ENCODE assay signal across 24 cellular contexts in the genomic region with DNA sequence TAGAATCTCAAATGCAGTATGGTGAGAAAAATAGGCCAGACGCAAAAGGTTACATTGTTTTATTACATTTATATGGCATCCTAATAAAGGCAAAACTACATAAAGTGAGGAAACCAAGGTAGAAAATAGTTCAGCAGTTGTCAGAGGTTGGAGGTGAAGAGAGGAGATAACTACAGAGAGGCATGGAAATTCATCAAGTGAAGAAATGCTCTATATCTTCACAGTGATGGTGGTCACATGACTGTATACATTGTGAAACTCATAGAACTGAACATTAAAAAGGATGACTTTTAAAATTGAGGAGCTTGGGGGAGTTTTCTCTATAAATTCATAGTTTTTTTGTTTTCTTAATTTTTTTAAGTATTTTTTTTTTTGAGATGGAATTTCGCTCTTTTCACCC.
"Had no signal": no experiment of that assay in that cellular context is flagged by ENCODE, and none has a peak within 500 bp of the region (broad histone marks: within the 10 kb centered on the region; RNA-seq: fewer than 3 reads in every experiment).

No MANE protein-coding gene starts in this region.

- DNase-seq: activated B cell treated with CpG ODN at 0.5 μM for 24 hours; activated CD4-positive, alpha-beta memory T cell treated with anti-CD3 and anti-CD28 coated beads, Interleukin-2, amount 10 ng/mL, durations not matched to agents 7 days and 5 days; activated CD4-positive, alpha-beta T cell treated with anti-CD3 and anti-CD28 coated beads, Interleukin-2, amount 10 ng/mL, durations not matched to agents 7 days and 5 days; activated gamma-delta T cell treated with Interleukin-2 at 50 U/mL for 16 hours; activated naive CD4-positive, alpha-beta T cell treated with anti-CD3 and anti-CD28 coated beads, Interleukin-2, amount 10 ng/mL, durations not matched to agents 7 days and 5 days; activated naive CD8-positive, alpha-beta T cell treated with anti-CD3 and anti-CD28 coated beads for 36 hours; activated T-cell treated with anti-CD3 and anti-CD28 coated beads, Interleukin-2, amount 50 U/mL, for 72 hours; caudate nucleus; Kasumi-1; KBM-7; NCI-H1105; NCI-H1436; NCI-H1694 treated with DMSO at 0.1 percent for 48 hours; NCI-H2171; NCI-H2227 treated with DMSO at 0.1 percent for 48 hours; NCI-H526; NCI-H774; Right ventricle myocardium superior; RPMI8226; SJCRH30; SK-N-SH; T-helper 1 cell had no signal

- H3K36me3 ChIP-seq: SJCRH30 had no signal

- H3K27ac ChIP-seq: SJCRH30 had no signal

- H3K4me1 Mint-ChIP-seq: activated B cell treated with CpG ODN at 0.5 μM for 24 hours; activated CD4-positive, alpha-beta memory T cell treated with anti-CD3 and anti-CD28 coated beads, Interleukin-2, amount 10 ng/mL, durations not matched to agents 7 days and 5 days; activated CD4-positive, alpha-beta T cell treated with anti-CD3 and anti-CD28 coated beads, Interleukin-2, amount 10 ng/mL, durations not matched to agents 7 days and 5 days; activated naive CD4-positive, alpha-beta T cell treated with anti-CD3 and anti-CD28 coated beads, Interleukin-2, amount 10 ng/mL, durations not matched to agents 7 days and 5 days; activated naive CD8-positive, alpha-beta T cell treated with anti-CD3 and anti-CD28 coated beads for 36 hours had no signal

- H3K27ac Mint-ChIP-seq: activated B cell treated with CpG ODN at 0.5 μM for 24 hours; activated CD4-positive, alpha-beta memory T cell treated with anti-CD3 and anti-CD28 coated beads, Interleukin-2, amount 10 ng/mL, durations not matched to agents 7 days and 5 days; activated CD4-positive, alpha-beta T cell treated with anti-CD3 and anti-CD28 coated beads, Interleukin-2, amount 10 ng/mL, durations not matched to agents 7 days and 5 days; activated naive CD4-positive, alpha-beta T cell treated with anti-CD3 and anti-CD28 coated beads, Interleukin-2, amount 10 ng/mL, durations not matched to agents 7 days and 5 days; activated naive CD8-positive, alpha-beta T cell treated with anti-CD3 and anti-CD28 coated beads for 36 hours; activated T-cell treated with anti-CD3 and anti-CD28 coated beads, Interleukin-2, amount 50 U/mL, for 72 hours; activated T-helper 2 cell treated with anti-CD3 and anti-CD28 coated beads, Interferon-gamma antibody, Interleukin-2, Interleukin-4, amounts not matched to agents 10 μg/mL and 5 μg/mL and 100 μg/mL, durations not matched to agents 14 hours and 24 hours and 36 hours had no signal

- H3K27me3 Mint-ChIP-seq: activated CD4-positive, alpha-beta T cell treated with anti-CD3 and anti-CD28 coated beads, Interleukin-2, amount 10 ng/mL, durations not matched to agents 7 days and 5 days; activated naive CD4-positive, alpha-beta T cell treated with anti-CD3 and anti-CD28 coated beads, Interleukin-2, amount 10 ng/mL, durations not matched to agents 7 days and 5 days had no signal

- H3K9ac ChIP-seq: SK-N-SH had no signal

- H3K9me3 ChIP-seq: SJCRH30, SK-N-SH had no signal

- H3K4me3 Mint-ChIP-seq: activated B cell treated with CpG ODN at 0.5 μM for 24 hours; activated CD4-positive, alpha-beta memory T cell treated with anti-CD3 and anti-CD28 coated beads, Interleukin-2, amount 10 ng/mL, durations not matched to agents 7 days and 5 days; activated CD4-positive, alpha-beta T cell treated with anti-CD3 and anti-CD28 coated beads, Interleukin-2, amount 10 ng/mL, durations not matched to agents 7 days and 5 days; activated naive CD4-positive, alpha-beta T cell treated with anti-CD3 and anti-CD28 coated beads, Interleukin-2, amount 10 ng/mL, durations not matched to agents 7 days and 5 days; activated naive CD8-positive, alpha-beta T cell treated with anti-CD3 and anti-CD28 coated beads for 36 hours; activated T-cell treated with anti-CD3 and anti-CD28 coated beads, Interleukin-2, amount 50 U/mL, for 72 hours had no signal

- H3K4me3 ChIP-seq: SJCRH30 had no signal

- ATAC-seq: activated T-cell treated with anti-CD3 and anti-CD28 coated beads, Interleukin-2, amount 50 U/mL, for 72 hours; Panc1 had no signal

- H3K27me3 ChIP-seq: SJCRH30 had no signal

- H3K36me3 Mint-ChIP-seq: activated naive CD4-positive, alpha-beta T cell treated with anti-CD3 and anti-CD28 coated beads, Interleukin-2, amount 10 ng/mL, durations not matched to agents 7 days and 5 days; activated naive CD8-positive, alpha-beta T cell treated with anti-CD3 and anti-CD28 coated beads for 36 hours had no signal

- H3K4me2 ChIP-seq: SK-N-SH had no signal

- H3K9me3 Mint-ChIP-seq: activated B cell treated with CpG ODN at 0.5 μM for 24 hours; activated CD4-positive, alpha-beta memory T cell treated with anti-CD3 and anti-CD28 coated beads, Interleukin-2, amount 10 ng/mL, durations not matched to agents 7 days and 5 days; activated CD4-positive, alpha-beta T cell treated with anti-CD3 and anti-CD28 coated beads, Interleukin-2, amount 10 ng/mL, durations not matched to agents 7 days and 5 days; activated naive CD4-positive, alpha-beta T cell treated with anti-CD3 and anti-CD28 coated beads, Interleukin-2, amount 10 ng/mL, durations not matched to agents 7 days and 5 days; activated T-helper 2 cell treated with anti-CD3 and anti-CD28 coated beads, Interferon-gamma antibody, Interleukin-2, Interleukin-4, amounts not matched to agents 10 μg/mL and 5 μg/mL and 100 μg/mL, durations not matched to agents 14 hours and 24 hours and 36 hours had no signal
